In the genomic region with DNA sequence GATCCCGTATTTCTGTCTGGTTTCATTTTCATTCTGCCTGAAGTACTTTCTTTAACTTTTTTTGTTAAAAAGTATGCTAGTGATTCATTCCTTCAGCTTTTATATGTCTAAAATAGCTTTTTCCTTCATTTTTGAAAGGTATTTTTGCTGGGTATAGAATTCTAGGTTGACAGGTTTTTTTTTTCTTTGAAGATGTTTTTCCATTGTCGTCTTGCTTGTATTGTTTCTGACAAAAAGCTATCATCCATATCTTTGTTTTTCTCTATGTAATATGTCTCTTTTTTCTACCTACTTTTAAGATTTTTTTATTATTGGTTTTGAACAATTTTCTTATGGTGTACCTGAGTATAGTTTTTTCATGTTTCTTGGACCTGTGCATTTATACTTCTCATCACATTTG, we compare ENCODE assay signal across 1 cellular context.
A peak's percentile ranks its signal among the peaks of the same experiment; 100 is the strongest.
TF ChIP-seq lines count a peak whose summit lies in the region.

No MANE protein-coding gene starts in this region.

TF ChIP-seq in K562, 482 proteins besides CTCF, POLR2A, EP300 and RAD21 (continued from another document):
- TF ChIP-seq, protein P1, sequence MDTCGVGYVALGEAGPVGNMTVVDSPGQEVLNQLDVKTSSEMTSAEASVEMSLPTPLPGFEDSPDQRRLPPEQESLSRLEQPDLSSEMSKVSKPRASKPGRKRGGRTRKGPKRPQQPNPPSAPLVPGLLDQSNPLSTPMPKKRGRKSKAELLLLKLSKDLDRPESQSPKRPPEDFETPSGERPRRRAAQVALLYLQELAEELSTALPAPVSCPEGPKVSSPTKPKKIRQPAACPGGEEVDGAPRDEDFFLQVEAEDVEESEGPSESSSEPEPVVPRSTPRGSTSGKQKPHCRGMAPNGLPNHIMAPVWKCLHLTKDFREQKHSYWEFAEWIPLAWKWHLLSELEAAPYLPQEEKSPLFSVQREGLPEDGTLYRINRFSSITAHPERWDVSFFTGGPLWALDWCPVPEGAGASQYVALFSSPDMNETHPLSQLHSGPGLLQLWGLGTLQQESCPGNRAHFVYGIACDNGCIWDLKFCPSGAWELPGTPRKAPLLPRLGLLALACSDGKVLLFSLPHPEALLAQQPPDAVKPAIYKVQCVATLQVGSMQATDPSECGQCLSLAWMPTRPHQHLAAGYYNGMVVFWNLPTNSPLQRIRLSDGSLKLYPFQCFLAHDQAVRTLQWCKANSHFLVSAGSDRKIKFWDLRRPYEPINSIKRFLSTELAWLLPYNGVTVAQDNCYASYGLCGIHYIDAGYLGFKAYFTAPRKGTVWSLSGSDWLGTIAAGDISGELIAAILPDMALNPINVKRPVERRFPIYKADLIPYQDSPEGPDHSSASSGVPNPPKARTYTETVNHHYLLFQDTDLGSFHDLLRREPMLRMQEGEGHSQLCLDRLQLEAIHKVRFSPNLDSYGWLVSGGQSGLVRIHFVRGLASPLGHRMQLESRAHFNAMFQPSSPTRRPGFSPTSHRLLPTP (IDR thresholded peaks at IDR 0.05; ENCODE audit: borderline replicate concordance, extremely low read depth, insufficient read length) = no peak
- no peak for TF ChIP-seq ZNF121 (CRISPR knock-in tag; conservative IDR thresholded peaks at IDR 0.05)
- TF ChIP-seq TRIM24 (IDR thresholded peaks at IDR 0.05) = 0 out of 4 replicates have a peak, but pooled peaks of 1 of the 2 experiments have one; percentile 12
- TF ChIP-seq ZHX1 (conservative IDR thresholded peaks at IDR 0.05; ENCODE audit: low read length) = no peak
- TF ChIP-seq ZNF609 (CRISPR knock-in tag; IDR thresholded peaks at IDR 0.05; ENCODE audit: borderline replicate concordance) = no peak
- no peak for TF ChIP-seq TOE1 (IDR thresholded peaks at IDR 0.05; ENCODE audit: borderline replicate concordance)
- no peak for TF ChIP-seq TOE1 (CRISPR knock-in tag; IDR thresholded peaks at IDR 0.05; ENCODE audit: borderline replicate concordance, low read depth)
- no peak for TF ChIP-seq KDM1A (IDR thresholded peaks at IDR 0.05)
- no peak for TF ChIP-seq CBX2 (IDR thresholded peaks at IDR 0.05; ENCODE audit: insufficient read depth, low read length, poor library complexity, severe bottlenecking)
- no peak for TF ChIP-seq ILF3 (IDR thresholded peaks at IDR 0.05; ENCODE audit: borderline replicate concordance)
- no peak for TF ChIP-seq ZNF740 (CRISPR knock-in tag; IDR thresholded peaks at IDR 0.05)
- TF ChIP-seq ZNF740 (tag; IDR thresholded peaks at IDR 0.05) = no peak
- no peak for TF ChIP-seq TAF15 (IDR thresholded peaks at IDR 0.05; ENCODE audit: low read depth, low read length)
- no peak for TF ChIP-seq TAL1 (IDR thresholded peaks at IDR 0.05)
- no peak for TF ChIP-seq ZNF274 (IDR thresholded peaks at IDR 0.05; ENCODE audit: borderline replicate concordance, low read depth, low read length)
- no peak for TF ChIP-seq ZNF512 (tag; IDR thresholded peaks at IDR 0.05)
- no peak for TF ChIP-seq ZNF830 (CRISPR knock-in tag; IDR thresholded peaks at IDR 0.05)
- no peak for TF ChIP-seq MXI1 (IDR thresholded peaks at IDR 0.05; ENCODE audit: low read depth, low read length)
- TF ChIP-seq, protein P2, sequence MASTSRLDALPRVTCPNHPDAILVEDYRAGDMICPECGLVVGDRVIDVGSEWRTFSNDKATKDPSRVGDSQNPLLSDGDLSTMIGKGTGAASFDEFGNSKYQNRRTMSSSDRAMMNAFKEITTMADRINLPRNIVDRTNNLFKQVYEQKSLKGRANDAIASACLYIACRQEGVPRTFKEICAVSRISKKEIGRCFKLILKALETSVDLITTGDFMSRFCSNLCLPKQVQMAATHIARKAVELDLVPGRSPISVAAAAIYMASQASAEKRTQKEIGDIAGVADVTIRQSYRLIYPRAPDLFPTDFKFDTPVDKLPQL (IDR thresholded peaks at IDR 0.05; ENCODE audit: extremely low read depth, insufficient read length) = no peak
- TF ChIP-seq ZNF75A (CRISPR knock-in tag; IDR thresholded peaks at IDR 0.05) = no peak
- TF ChIP-seq ELK3 (CRISPR knock-in tag; IDR thresholded peaks at IDR 0.05) = no peak
- TF ChIP-seq ZNF384 (IDR thresholded peaks at IDR 0.05; ENCODE audit: low read depth, low read length) = 0 out of 2 replicates have a peak, but pooled peaks have one; percentile 33
- peak; percentile 48; the same call in 1 of the 2 replicates for TF ChIP-seq TRIM28 (IDR thresholded peaks at IDR 0.05)
- no peak for TF ChIP-seq ZNF79 (CRISPR knock-in tag; IDR thresholded peaks at IDR 0.05; ENCODE audit: low read depth)
- peak; percentile 40 for TF ChIP-seq ZNF280A (IDR thresholded peaks at IDR 0.05; ENCODE audit: low read depth, partially characterized antibody)
